Comparison of ENCODE assay signal across 21 cellular contexts in the genomic region with DNA sequence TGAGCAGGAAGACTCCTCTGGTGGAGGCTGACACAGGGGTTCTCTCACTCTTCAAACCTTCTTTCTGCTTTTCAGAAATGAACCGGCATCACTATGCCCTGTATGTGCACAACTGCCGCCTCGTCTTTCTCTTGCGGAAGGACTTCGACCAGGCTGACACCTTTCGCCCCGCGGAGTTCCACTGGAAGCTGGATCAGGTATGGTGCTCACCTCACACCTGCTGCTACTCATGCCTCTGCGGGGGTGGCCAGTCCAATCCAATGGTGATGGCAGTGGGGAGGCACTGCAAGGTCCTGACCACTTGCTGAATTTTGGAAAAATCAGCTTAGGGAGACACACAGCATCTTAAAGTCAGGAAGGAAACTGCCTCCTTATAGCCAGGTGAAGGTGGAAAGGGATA.
"Had no signal": no experiment of that assay in that cellular context is flagged by ENCODE, and none has a peak within 500 bp of the region (broad histone marks: within the 10 kb centered on the region; RNA-seq: fewer than 3 reads in every experiment).

No MANE protein-coding gene starts in this region.

- H3K4me3 Mint-ChIP-seq: immature natural killer cell; natural killer cell; stimulated activated effector memory CD8-positive, alpha-beta T cell treated with anti-CD3 and anti-CD28 coated beads, Interleukin-12 subunit alpha, Interleukin-12 subunit beta, amount 100 ng/mL, for 72 hours had no signal

- H3K27ac Mint-ChIP-seq: immature natural killer cell; natural killer cell; progenitor cell of endocrine pancreas; stimulated activated effector memory CD8-positive, alpha-beta T cell treated with anti-CD3 and anti-CD28 coated beads, Interleukin-12 subunit alpha, Interleukin-12 subunit beta, amount 100 ng/mL, for 72 hours had no signal

- DNase-seq: dermis blood vessel endothelial cell; effector memory CD4-positive, alpha-beta T cell; esophagus squamous epithelium; glutamatergic neuron; heart right ventricle; immature natural killer cell; left ventricle myocardium superior; lower lobe of right lung; natural killer cell; sigmoid colon; stimulated activated CD4-positive, alpha-beta T cell treated with anti-CD3 and anti-CD28 coated beads, Interleukin-4, amount 100 ng/mL, for 24 hours; stimulated activated naive CD4-positive, alpha-beta T cell treated with Interleukin-2 at 50 U/mL for 16 hours; stomach had no signal

- H3K9ac ChIP-seq: parathyroid adenoma had no signal

- H3K9me3 ChIP-seq: esophagus squamous epithelium, heart right ventricle, lower lobe of right lung, right atrium auricular region, sigmoid colon, stomach, thyroid gland, vagina had no signal

- H3K36me3 ChIP-seq: esophagus squamous epithelium, heart right ventricle, lower lobe of right lung, right atrium auricular region, sigmoid colon, stomach, thyroid gland, vagina had no signal

- H3K9me3 Mint-ChIP-seq: immature natural killer cell, natural killer cell had no signal

- H3K27ac ChIP-seq: coronary artery, esophagus squamous epithelium, heart right ventricle, lower lobe of right lung, parathyroid adenoma, sigmoid colon, skin epidermis, stomach, vagina had no signal

- H3K4me1 ChIP-seq: esophagus squamous epithelium, parathyroid adenoma, sigmoid colon, stomach, vagina had no signal

- H3K36me3 Mint-ChIP-seq: immature natural killer cell; natural killer cell; stimulated activated effector memory CD8-positive, alpha-beta T cell treated with anti-CD3 and anti-CD28 coated beads, Interleukin-12 subunit alpha, Interleukin-12 subunit beta, amount 100 ng/mL, for 72 hours had no signal

- H3K79me2 ChIP-seq: parathyroid adenoma had no signal

- ATAC-seq: natural killer cell had no signal

- H3K27me3 ChIP-seq: heart right ventricle, right atrium auricular region, sigmoid colon, stomach, thyroid gland, vagina had no signal

- H2AFZ ChIP-seq: parathyroid adenoma had no signal

- H3K4me3 ChIP-seq: coronary artery, esophagus squamous epithelium, heart right ventricle, lower lobe of right lung, right atrium auricular region, sigmoid colon, skin epidermis, stomach, thyroid gland, vagina had no signal
